In the genomic region with DNA sequence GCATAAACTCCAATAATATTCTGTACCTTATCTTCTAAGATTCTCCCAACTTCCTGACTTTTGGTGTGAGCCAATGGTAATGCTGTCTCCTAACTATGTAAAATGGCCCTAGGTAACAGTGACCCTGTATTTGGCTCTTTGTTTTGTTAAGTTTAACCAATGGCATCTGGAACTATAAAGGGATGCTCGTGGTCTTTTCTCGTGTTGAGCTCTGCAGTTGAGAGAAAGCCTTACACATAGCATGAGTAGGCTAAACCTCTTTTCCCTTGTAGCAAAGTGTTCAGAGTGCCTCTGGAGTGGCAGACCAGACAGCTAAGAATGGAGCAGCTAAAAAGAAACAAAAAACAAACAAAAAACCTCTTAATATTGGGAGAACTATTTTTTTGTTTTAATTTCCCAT, we compare ENCODE assay signal across 19 cellular contexts. TPM values are rescaled to one million over a fixed set of nuclear protein-coding genes. Genes with fewer than 3 reads are reported as not detected.
DNase-seq lines count a peak whose midpoint lies in the region; ATAC-seq and TF ChIP-seq lines count a peak whose summit lies in the region.
"Had no signal": no experiment of that assay in that cellular context is flagged by ENCODE, and none has a peak within 500 bp of the region (broad histone marks: within the 10 kb centered on the region; RNA-seq: fewer than 3 reads in every experiment).

No MANE protein-coding gene starts in this region.

- peaks cover 3% of the 10 kb centered on the region; the same call in 1 of the 2 replicates for H3F3A ChIP-seq in Loucy (ENCODE audit: low read depth)

- H3K79me1 ChIP-seq in trophoblast cell (ENCODE audit: low read length): peaks cover 7% of the 10 kb centered on the region

- POLR2A ChIA-PET in GM10248 (lab: Yijun Ruan, JAX): interaction anchor here (0.5 kb wide), 1 partner anchor 45 kb away, joined by 3 read pairs; no protein-coding TSS in a partner anchor

- H2AK5ac ChIP-seq in trophoblast cell (ENCODE audit: low read length): no peak overlapping the region

- H3K9ac ChIP-seq in Loucy (ENCODE audit: low read depth, low read length, poor library complexity, severe bottlenecking) (no peak overlapping the region), trophoblast cell (ENCODE audit: low read length) (no peak overlapping the region)

- peaks cover 26% of the 10 kb centered on the region for H3K4me1 ChIP-seq in Loucy (ENCODE audit: insufficient read depth, low read length, poor library complexity, severe bottlenecking)
- H3K4me1 ChIP-seq in trophoblast cell (ENCODE audit: control insufficient read depth in 1 of 2, insufficient read depth in 2 of 2, low read length in 2 of 2): no peaks in the 10 kb centered on the region

- H2BK120ac ChIP-seq in trophoblast cell (ENCODE audit: insufficient read depth, low read length, poor library complexity): no peak overlapping the region

- no CpG with 5 or more reads among the region's 2 CpGs for whole genome bisulfite sequencing in trophoblast cell (ENCODE audit: extremely low coverage, insufficient coverage, insufficient read length)

- H2BK5ac ChIP-seq in trophoblast cell (ENCODE audit: low read depth, low read length, poor library complexity): no peak overlapping the region

- peak overlapping the region; percentile 94 for H3K4ac ChIP-seq in trophoblast cell (ENCODE audit: low read depth, low read length)

- H3K36me3 ChIP-seq in Loucy (ENCODE audit: insufficient read depth, low read length): no peaks in the 10 kb centered on the region
- no peaks in the 10 kb centered on the region for H3K36me3 ChIP-seq in brain microvascular endothelial cell (replicated peaks)
- no peaks in the 10 kb centered on the region for H3K36me3 ChIP-seq in trophoblast cell (ENCODE audit: control insufficient read depth in 1 of 2, insufficient read depth in 2 of 2, low read length in 2 of 2)
- H3K36me3 ChIP-seq: heart right ventricle had no signal

- ATAC-seq in GM19452 (IDR thresholded peaks at IDR 0.05; ENCODE audit: unreplicated experiment): no peak
- ATAC-seq: esophagus mucosa, heart right ventricle had no signal

- in situ Hi-C loops in brain microvascular endothelial cell (cut with HindIII; ENCODE audit: low pct_ligation_motif_present, low sequenced_read_pairs): no loop called here

- H3K36me3 Mint-ChIP-seq in T-helper 1 cell treated with Interleukin-12 subunit alpha and Interleukin-12 subunit beta and Interleukin-4 antibody, amounts not matched to agents 30 μg/mL and 1 μg/mL, for 36 hours (ENCODE audit: low read depth): peaks cover 16% of the 10 kb centered on the region
- H3K36me3 Mint-ChIP-seq: IgD-negative memory B cell had no signal

- no peak overlapping the region for H3K23ac ChIP-seq in trophoblast cell (ENCODE audit: low read length)

- peak overlapping the region; percentile 4; the same call in 1 of the 2 replicates for H2AFZ ChIP-seq in Loucy (ENCODE audit: low read length)
- H2AFZ ChIP-seq in trophoblast cell (ENCODE audit: insufficient read depth, low read length, poor library complexity): no peak overlapping the region

- H4K20me1 ChIP-seq in Loucy (ENCODE audit: insufficient read depth, low read length, poor library complexity, severe bottlenecking): no peaks in the 10 kb centered on the region

- H3K4me3 ChIP-seq in Loucy (ENCODE audit: low read length, poor library complexity, severe bottlenecking) (no peak overlapping the region), brain microvascular endothelial cell (ENCODE audit: low read depth, low read length) (no peak overlapping the region), trophoblast cell (ENCODE audit: low read depth, low read length) (no peak overlapping the region)
- H3K4me3 ChIP-seq: heart right ventricle had no signal

- no peaks in the 10 kb centered on the region for H3K9me2 ChIP-seq in Loucy (replicated peaks; ENCODE audit: low read depth, low read length)

- H3K79me2 ChIP-seq in Loucy (ENCODE audit: insufficient read depth, low read length) (no peaks in the 10 kb centered on the region), trophoblast cell (ENCODE audit: control insufficient read depth, insufficient read depth, low read length, poor library complexity) (peaks cover 11% of the 10 kb centered on the region)

- no peak overlapping the region for H3K4me3 Mint-ChIP-seq in T-helper 1 cell treated with Interleukin-12 subunit alpha and Interleukin-12 subunit beta and Interleukin-4 antibody, amounts not matched to agents 30 μg/mL and 1 μg/mL, for 36 hours

- TF ChIP-seq CTCF in Loucy (conservative IDR thresholded peaks at IDR 0.05; ENCODE audit: low read length) (no peak), brain microvascular endothelial cell (IDR thresholded peaks at IDR 0.05; ENCODE audit: low read depth, low read length, missing control alignments) (no peak), GM10248 (IDR thresholded peaks at IDR 0.05; ENCODE audit: control extremely low read depth, extremely low read depth, low read depth, missing control alignments) (no peak)

- H3K9me3 ChIP-seq in Loucy (ENCODE audit: insufficient read depth, low read depth, low read length) (peaks cover 6% of the 10 kb centered on the region; the same call in 1 of the 2 replicates), trophoblast cell (ENCODE audit: insufficient read depth, low read depth, low read length) (no peaks in the 10 kb centered on the region)
- H3K9me3 ChIP-seq: heart right ventricle had no signal

- no peak for DNase-seq in T-helper 1 cell
- peak; percentile 59 for DNase-seq in brain microvascular endothelial cell
- no peak for DNase-seq in trophoblast cell
- DNase-seq in NCI-H446 treated with DMSO at 0.1 percent for 48 hours (lab: John Stamatoyannopoulos, UW): no peak
- DNase-seq in GM10248 (ENCODE audit: extremely low spot score): no peak
- DNase-seq: 8988T, amniotic stem cell, cortex of kidney, heart right ventricle, kidney glomerular epithelial cell, NCI-H1417, NCI-H2227 treated with DMSO at 0.1 percent for 48 hours, SIG-M5, small intestine had no signal

- H3K27me3 ChIP-seq in Loucy (ENCODE audit: insufficient read depth, low read length, poor library complexity, severe bottlenecking) (no peaks in the 10 kb centered on the region), brain microvascular endothelial cell (replicated peaks) (no peaks in the 10 kb centered on the region), trophoblast cell (ENCODE audit: insufficient read depth, low read length) (no peaks in the 10 kb centered on the region)
- H3K27me3 ChIP-seq: heart right ventricle had no signal

- CTCF ChIA-PET in GM10248 (lab: Yijun Ruan, JAX): interaction anchor here (0.7 to 6.5 kb wide), 12 partner anchors 9 to 376 kb away, joined by 3 to 41 read pairs (median 4); no protein-coding TSS in a partner anchor

- H3K27ac ChIP-seq in brain microvascular endothelial cell (peak overlapping the region; percentile 95), trophoblast cell (ENCODE audit: low read depth, low read length) (no peak overlapping the region)

- H3K14ac ChIP-seq in trophoblast cell (ENCODE audit: low read length): no peak overlapping the region

- peak overlapping the region; percentile 60 for H3K27ac Mint-ChIP-seq in T-helper 1 cell treated with Interleukin-12 subunit alpha and Interleukin-12 subunit beta and Interleukin-4 antibody, amounts not matched to agents 30 μg/mL and 1 μg/mL, for 36 hours

- H3K4me1 Mint-ChIP-seq in T-helper 1 cell treated with Interleukin-12 subunit alpha and Interleukin-12 subunit beta and Interleukin-4 antibody, amounts not matched to agents 30 μg/mL and 1 μg/mL, for 36 hours (ENCODE audit: low read depth): peaks cover 69% of the 10 kb centered on the region

- no peak overlapping the region for H4K12ac ChIP-seq in trophoblast cell (ENCODE audit: low read depth, low read length)

- H2BK12ac ChIP-seq in trophoblast cell (ENCODE audit: low read length): no peak overlapping the region

- H4K91ac ChIP-seq in trophoblast cell (ENCODE audit: low read depth, low read length): no peak overlapping the region

- H3K4me2 ChIP-seq in Loucy (ENCODE audit: low read depth, low read length, poor library complexity, severe bottlenecking): no peak overlapping the region
- H3K4me2 ChIP-seq in trophoblast cell (ENCODE audit: low read length): no peak overlapping the region

- no peaks in the 10 kb centered on the region for H3K27me3 Mint-ChIP-seq in T-helper 1 cell treated with Interleukin-12 subunit alpha and Interleukin-12 subunit beta and Interleukin-4 antibody, amounts not matched to agents 30 μg/mL and 1 μg/mL, for 36 hours (ENCODE audit: low read depth)
- H3K27me3 Mint-ChIP-seq: IgD-negative memory B cell had no signal

- no peaks in the 10 kb centered on the region for H3K9me3 Mint-ChIP-seq in T-helper 1 cell treated with Interleukin-12 subunit alpha and Interleukin-12 subunit beta and Interleukin-4 antibody, amounts not matched to agents 30 μg/mL and 1 μg/mL, for 36 hours
- H3K9me3 Mint-ChIP-seq: IgD-negative memory B cell had no signal

- no peak overlapping the region for H3K18ac ChIP-seq in trophoblast cell (ENCODE audit: low read length)

- H4K8ac ChIP-seq in trophoblast cell (ENCODE audit: low read depth, low read length): no peak overlapping the region

RNA-seq across cellular contexts. Expression of a gene that starts 5.2 kb away (rescaled TPM):
- polyA plus RNA-seq in trophoblast cell (2013): 166 and 171 TPM in 2 replicates
